12 cellular contexts compared by ENCODE assay signal in genomic region chr1:10213186-10213585, GRCh38. TPM values are rescaled to one million over a fixed set of nuclear protein-coding genes. Genes with fewer than 3 reads are reported as not detected.
DNase-seq lines count a peak whose midpoint lies in the region; ATAC-seq and TF ChIP-seq lines count a peak whose summit lies in the region.
"Had no signal": no experiment of that assay in that cellular context is flagged by ENCODE, and none has a peak within 500 bp of the region (broad histone marks: within the 10 kb centered on the region; RNA-seq: fewer than 3 reads in every experiment).

No MANE protein-coding gene starts in this region.

- H3K4me3 ChIP-seq in HEK293 (ENCODE audit: low read depth, low read length), result no peak overlapping the region
- no peak overlapping the region for H3K4me3 ChIP-seq in left lung
- H3K4me3 ChIP-seq in spleen, result no peak overlapping the region

- no peaks in the 10 kb centered on the region for H3K36me3 Mint-ChIP-seq in activated T-cell treated with anti-CD3 and anti-CD28 coated beads, Interleukin-2, amount 50 U/mL, for 4 hours (ENCODE audit: insufficient read depth)
- no peaks in the 10 kb centered on the region for H3K36me3 Mint-ChIP-seq in T-cell
- H3K36me3 Mint-ChIP-seq: CD4-positive, CD25-positive, alpha-beta regulatory T cell; naive thymus-derived CD8-positive, alpha-beta T cell had no signal

- H3K27me3 Mint-ChIP-seq in activated T-cell treated with anti-CD3 and anti-CD28 coated beads, Interleukin-2, amount 50 U/mL, for 4 hours (ENCODE audit: low read depth), result no peaks in the 10 kb centered on the region
- peaks cover 0 to 3% of the 10 kb centered on the region in 2 donors for H3K27me3 Mint-ChIP-seq in T-cell
- H3K27me3 Mint-ChIP-seq: CD4-positive, CD25-positive, alpha-beta regulatory T cell had no signal

- H3K27me3 ChIP-seq in left lung, result no peaks in the 10 kb centered on the region
- no peaks in the 10 kb centered on the region for H3K27me3 ChIP-seq in spleen (replicated peaks in 1 of 7)

- H3K36me3 ChIP-seq in HEK293 (ENCODE audit: control insufficient read depth in 2 of 2, insufficient read depth in 1 of 2, low read length in 2 of 2) (no peaks in the 10 kb centered on the region; a peak in 1 of 3 replicates), left lung (no peaks in the 10 kb centered on the region), spleen (no peaks in the 10 kb centered on the region)

- no peak overlapping the region for H3K27ac ChIP-seq in HEK293 (ENCODE audit: extremely low read depth, low read depth, low read length)
- H3K27ac ChIP-seq in angular gyrus (ENCODE audit: low read depth, low read length), result peak overlapping the region; percentile 40
- peak overlapping the region; percentile 36 to 99 for H3K27ac ChIP-seq in left lung
- peak overlapping the region in 5 of 8 donors; percentile 20 to 40 (median 29) for H3K27ac ChIP-seq in spleen

- TF ChIP-seq CTCF in HEK293 (tag by site-specific recombination; IDR thresholded peaks at IDR 0.05) (no peak), left lung (IDR thresholded peaks at IDR 0.05) (no peak), spleen (IDR thresholded peaks at IDR 0.05 in 8 of 11, conservative IDR thresholded peaks at IDR 0.05 in 3 of 11) (no peak)

- peaks cover 22% of the 10 kb centered on the region for H3K4me1 ChIP-seq in HEK293 (ENCODE audit: control insufficient read depth, insufficient read depth, low read length)
- H3K4me1 ChIP-seq in left lung, result peaks cover 36 to 72% of the 10 kb centered on the region in 2 donors
- peaks cover 6 to 83% (median 60%) of the 10 kb centered on the region in 6 donors for H3K4me1 ChIP-seq in spleen

- intact Hi-C loops in left lung (cut with DNase I) (no loop called here), spleen (cut with DNase I; ENCODE audit: low total_unique reads) (no loop called here)

- CTCF ChIA-PET in HEK293 (lab: Yijun Ruan, JAX) (no interaction called here), T-cell (lab: Charles Lee) (interaction anchor here in 1 of 2 donors (1.1 kb wide), 1 partner anchor 324 kb away, joined by 3 read pairs; no protein-coding TSS in a partner anchor)

- DNase-seq in left lung (no peak), spleen (no peak), T-cell (no peak)
- DNase-seq in activated T-cell treated with anti-CD3 and anti-CD28 coated beads, Interleukin-2, amount 50 U/mL, for 4 hours, result no peak
- DNase-seq: CD4-positive, CD25-positive, alpha-beta regulatory T cell; naive thymus-derived CD8-positive, alpha-beta T cell; NCI-H1048; NCI-H510A treated with DMSO at 0.1 percent for 48 hours had no signal

- ATAC-seq in left lung (no peak), HG03457 (IDR thresholded peaks at IDR 0.05; ENCODE audit: unreplicated experiment) (no peak), HG02623 (IDR thresholded peaks at IDR 0.05; ENCODE audit: unreplicated experiment) (no peak), T-cell (replicated peaks in 1 of 4) (no peak)
- no peak for ATAC-seq in activated T-cell treated with anti-CD3 and anti-CD28 coated beads, Interleukin-2, amount 50 U/mL, for 4 hours
- ATAC-seq: naive thymus-derived CD8-positive, alpha-beta T cell had no signal

- no peaks in the 10 kb centered on the region for H3K9me3 ChIP-seq in HEK293 (ENCODE audit: control insufficient read depth, insufficient read depth, low read depth, low read length)
- H3K9me3 ChIP-seq in left lung, result no peaks in the 10 kb centered on the region
- H3K9me3 ChIP-seq in spleen, result no peaks in the 10 kb centered on the region

- peaks cover 49% of the 10 kb centered on the region for H3K4me1 Mint-ChIP-seq in activated T-cell treated with anti-CD3 and anti-CD28 coated beads, Interleukin-2, amount 50 U/mL, for 4 hours (ENCODE audit: low read depth)
- H3K4me1 Mint-ChIP-seq in T-cell, result peaks cover 40 to 55% (median 50%) of the 10 kb centered on the region in 3 donors

- POLR2A ChIA-PET in HEK293 (lab: Yijun Ruan, JAX), result interaction anchor here (0.6 kb wide), 1 partner anchor 285 kb away, joined by 4 read pairs; no protein-coding TSS in a partner anchor
- POLR2A ChIA-PET in T-cell (lab: Charles Lee), result no interaction called here

- no peaks in the 10 kb centered on the region for H3K9me3 Mint-ChIP-seq in activated T-cell treated with anti-CD3 and anti-CD28 coated beads, Interleukin-2, amount 50 U/mL, for 4 hours
- H3K9me3 Mint-ChIP-seq in T-cell, result no peaks in the 10 kb centered on the region
- H3K9me3 Mint-ChIP-seq: CD4-positive, CD25-positive, alpha-beta regulatory T cell; naive thymus-derived CD8-positive, alpha-beta T cell had no signal

- TF ChIP-seq POLR2A in spleen (IDR thresholded peaks at IDR 0.05), result no peak

- H3K4me3 Mint-ChIP-seq in activated T-cell treated with anti-CD3 and anti-CD28 coated beads, Interleukin-2, amount 50 U/mL, for 4 hours, result no peak overlapping the region
- H3K4me3 Mint-ChIP-seq in T-cell, result no peak overlapping the region

- 65 to 86% (median 82%) methylated on average over 2 of the region's 2 CpGs for WGBS in spleen, 5 donors

- peak overlapping the region in 1 of 2 donors; percentile 74 for H3K27ac Mint-ChIP-seq in T-cell

TF ChIP-seq in HEK293, 187 proteins besides CTCF, POLR2A, EP300 and RAD21:
- TF ChIP-seq ZNF292 (tag by site-specific recombination; IDR thresholded peaks at IDR 0.05; ENCODE audit: borderline replicate concordance, low read depth), result no peak
- peak; percentile 67 for TF ChIP-seq PRDM1 (tag by site-specific recombination; IDR thresholded peaks at IDR 0.05)
- peak; percentile 36; the same call in 1 of the 2 replicates for TF ChIP-seq PRDM6 (tag by site-specific recombination; IDR thresholded peaks at IDR 0.05)

RNA-seq across cellular contexts. Expression of gene KIF1B, which starts 2.8 kb away (rescaled TPM):
- total RNA-seq in left lung (10 to 100 TPM; 45.0 to 46.7 TPM), spleen (10 to 100 TPM; 29.9 to 53.5 (median 37.4) TPM), T-cell (10 to 100 TPM; 10.3 to 15.3 (median 13.8) TPM)
- polyA plus RNA-seq in spleen, result 1 to 10 TPM; 1.6 to 4.8 (median 2.4) TPM
- total RNA-seq in activated T-cell treated with anti-CD3 and anti-CD28 coated beads, Interleukin-2, amount 50 U/mL, for 4 hours, result 10 to 100 TPM; 12.3 to 17.0 (median 16.6) TPM
